In the genomic region with DNA sequence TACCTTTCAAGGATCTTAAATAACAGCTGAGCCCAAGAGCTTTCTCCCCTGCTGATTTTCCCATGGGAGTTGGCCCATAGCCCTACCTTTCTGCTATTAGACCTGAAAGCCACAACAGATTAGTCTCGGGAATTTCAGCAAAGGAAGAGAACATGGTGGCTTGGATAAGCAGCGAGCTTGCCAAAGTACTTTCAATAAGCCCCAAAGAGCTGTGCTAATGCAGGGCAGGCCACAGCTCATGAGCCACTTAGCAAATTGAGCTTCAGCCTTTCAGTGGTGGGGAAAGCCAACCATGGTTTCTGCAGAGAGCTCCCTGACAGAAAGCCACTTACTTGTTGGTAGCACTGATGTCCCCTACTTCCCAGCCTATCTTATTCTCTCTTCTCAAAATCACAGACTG, we compare ENCODE assay signal across 23 cellular contexts.
DNase-seq lines count a peak whose midpoint lies in the region; ATAC-seq and TF ChIP-seq lines count a peak whose summit lies in the region.
"Had no signal": no experiment of that assay in that cellular context is flagged by ENCODE, and none has a peak within 500 bp of the region (broad histone marks: within the 10 kb centered on the region; RNA-seq: fewer than 3 reads in every experiment).

No MANE protein-coding gene starts in this region.

- no peaks in the 10 kb centered on the region for H3K9me3 ChIP-seq in esophagus muscularis mucosa
- H3K9me3 ChIP-seq: A549; BLaER1 treated with 17β-estradiol and CSF1 and Interleukin-3, amounts not matched to agents 10 nM and 100 nM had no signal

- no peaks in the 10 kb centered on the region for H3K4me1 Mint-ChIP-seq in type B pancreatic cell (ENCODE audit: unreplicated experiment)
- H3K4me1 Mint-ChIP-seq: B cell had no signal

- DNase-seq in NCI-H82 (lab: John Stamatoyannopoulos, UW) (peak; percentile 45), NCI-H82 treated with DMSO at 0.1 percent for 48 hours (lab: John Stamatoyannopoulos, UW; ENCODE audit: unreplicated experiment) (no peak), esophagus muscularis mucosa (ENCODE audit: extremely low spot score) (peak; percentile 64), type B pancreatic cell (ENCODE audit: extremely low spot score, unreplicated experiment) (no peak)
- DNase-seq: AML-193; Caco-2; Calu3; CD4-positive, alpha-beta T cell; CD8-positive, alpha-beta T cell; DMS 273 treated with DMSO at 0.1 percent for 48 hours; DMS153; DMS53; DMS79; DND-41; EL; GDM1 had no signal

- intact Hi-C loops in esophagus muscularis mucosa (cut with DNase I) = no loop called here

- no peaks in the 10 kb centered on the region for H3K9me3 Mint-ChIP-seq in type B pancreatic cell
- H3K9me3 Mint-ChIP-seq: CD4-positive, alpha-beta T cell; CD8-positive, alpha-beta T cell had no signal

- no peaks in the 10 kb centered on the region for H3K36me3 ChIP-seq in esophagus muscularis mucosa
- H3K36me3 ChIP-seq: BLaER1 treated with 17β-estradiol and CSF1 and Interleukin-3, amounts not matched to agents 10 nM and 100 nM had no signal

- H3K4me3 Mint-ChIP-seq in type B pancreatic cell = no peak overlapping the region
- H3K4me3 Mint-ChIP-seq: B cell; CD4-positive, alpha-beta T cell; CD8-positive, alpha-beta T cell had no signal

- H3K36me3 Mint-ChIP-seq in type B pancreatic cell = no peaks in the 10 kb centered on the region
- H3K36me3 Mint-ChIP-seq: CD8-positive, alpha-beta T cell had no signal

- WGBS in esophagus muscularis mucosa = 95% methylated on average over 2 of the region's 2 CpGs

- H3K27ac ChIP-seq in esophagus muscularis mucosa (replicated peaks in 1 of 4) = no peak overlapping the region
- H3K27ac ChIP-seq: 22Rv1; A549; BLaER1 treated with 17β-estradiol and CSF1 and Interleukin-3, amounts not matched to agents 10 nM and 100 nM; C4-2B had no signal

- TF ChIP-seq EP300 in esophagus muscularis mucosa (IDR thresholded peaks at IDR 0.05) = no peak

- H3K27me3 ChIP-seq in esophagus muscularis mucosa = peaks cover 0 to 5% (median 0%) of the 10 kb centered on the region in 4 donors
- H3K27me3 ChIP-seq: BLaER1 treated with 17β-estradiol and CSF1 and Interleukin-3, amounts not matched to agents 10 nM and 100 nM had no signal

- no peaks in the 10 kb centered on the region for H3K4me1 ChIP-seq in esophagus muscularis mucosa
- H3K4me1 ChIP-seq: A549; BLaER1 treated with 17β-estradiol and CSF1 and Interleukin-3, amounts not matched to agents 10 nM and 100 nM had no signal

- no peak overlapping the region for H3K27ac Mint-ChIP-seq in type B pancreatic cell
- H3K27ac Mint-ChIP-seq: B cell; CD4-positive, alpha-beta T cell; CD8-positive, alpha-beta T cell had no signal

- no peak for ATAC-seq in GM18907 (IDR thresholded peaks at IDR 0.05; ENCODE audit: unreplicated experiment)
- ATAC-seq: A549; CD8-positive, alpha-beta T cell; GM12878 had no signal

- TF ChIP-seq CTCF in esophagus muscularis mucosa (IDR thresholded peaks at IDR 0.05) (no peak), type B pancreatic cell (conservative IDR thresholded peaks at IDR 0.05) (no peak)

- no peak for TF ChIP-seq POLR2A in esophagus muscularis mucosa (IDR thresholded peaks at IDR 0.05; ENCODE audit: low read depth)

- H3K27me3 Mint-ChIP-seq in type B pancreatic cell = peaks cover 4% of the 10 kb centered on the region
- H3K27me3 Mint-ChIP-seq: B cell; CD4-positive, alpha-beta T cell had no signal

- no peak overlapping the region for H3K4me3 ChIP-seq in esophagus muscularis mucosa
- H3K4me3 ChIP-seq: A549; BLaER1 treated with 17β-estradiol and CSF1 and Interleukin-3, amounts not matched to agents 10 nM and 100 nM; GM12878 had no signal

Comparison
In these comparisons a context has a peak if more than half of its experiments do, and no peak if none do; other contexts are left out.
1. DNase-seq: peak in NCI-H82 (single experiment) and esophagus muscularis mucosa (single experiment); none in NCI-H82 treated with DMSO at 0.1 percent for 48 hours (single experiment) and type B pancreatic cell (single experiment).